Comparison of ENCODE assay signal across 12 cellular contexts in the genomic region with DNA sequence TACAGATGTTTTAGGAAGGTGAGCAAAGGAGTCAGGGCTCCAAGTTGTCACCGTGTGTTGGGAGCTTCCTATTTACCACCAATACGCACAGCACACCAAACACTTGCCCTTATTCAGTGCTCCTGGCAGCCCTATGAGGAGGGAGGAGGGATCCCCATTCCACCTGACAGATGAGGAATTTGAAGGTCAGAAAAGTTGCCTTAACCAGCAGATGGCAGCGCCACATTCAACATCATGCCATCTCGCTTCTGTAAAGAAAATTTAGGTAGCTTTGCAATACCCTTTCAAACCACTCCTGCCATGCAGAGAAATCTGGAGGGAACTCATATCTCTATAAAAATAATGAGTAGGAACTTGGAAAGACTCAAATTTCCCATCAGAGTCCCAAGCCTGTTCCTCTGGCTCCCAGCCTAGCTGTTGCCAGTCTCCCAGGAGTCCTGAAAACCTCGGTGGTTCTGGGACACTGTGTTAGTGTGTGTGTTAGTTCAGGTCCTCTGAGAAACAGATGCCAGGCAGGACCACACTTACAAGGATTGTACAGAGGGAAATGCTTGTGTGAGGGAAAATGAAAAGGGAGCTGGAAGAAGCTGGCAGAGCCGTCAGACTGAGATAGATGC.
DNase-seq lines count a peak whose midpoint lies in the region; TF ChIP-seq lines count a peak whose summit lies in the region.
"Had no signal": no experiment of that assay in that cellular context is flagged by ENCODE, and none has a peak within 500 bp of the region (broad histone marks: within the 10 kb centered on the region; RNA-seq: fewer than 3 reads in every experiment).

No MANE protein-coding gene starts in this region.

- DNase-seq in NCI-H2107 treated with DMSO at 0.1 percent for 48 hours (lab: John Stamatoyannopoulos, UW; ENCODE audit: unreplicated experiment) (peak; percentile 32), NCI-H2107 (lab: John Stamatoyannopoulos, UW) (no peak), LNCaP clone FGC (ENCODE audit: low read depth) (peak; percentile 54), neural progenitor cell (ENCODE audit: low spot score) (peak; percentile 20), mesenchymal stem cell (no peak), NCI-H187 treated with DMSO at 0.1 percent for 48 hours (lab: John Stamatoyannopoulos, UW) (no peak), NCI-H1092 treated with DMSO at 0.1 percent for 48 hours (lab: John Stamatoyannopoulos, UW) (no peak)
- DNase-seq: activated T-cell treated with anti-CD3 and anti-CD28 coated beads, Interleukin-2, amount 50 U/mL, for 48 hours; GF-D8; stimulated activated naive B cell treated with anti-CD40 and anti-IgM and Interleukin-4, amounts not matched to agents 10 μg/mL and 1 μg/mL and 100 μg/mL, for 72 hours had no signal

- H2AFZ ChIP-seq in neural progenitor cell (replicated peaks): no peak overlapping the region
- H2AFZ ChIP-seq in mesenchymal stem cell (ENCODE audit: low read depth, low read length): no peak overlapping the region

- TF ChIP-seq CTCF in LNCaP clone FGC (IDR thresholded peaks at IDR 0.05; ENCODE audit: control insufficient read depth, extremely low read depth, insufficient read depth) (peak; percentile 70), VCaP (conservative IDR thresholded peaks at IDR 0.05) (peak; percentile 84), neural progenitor cell (IDR thresholded peaks at IDR 0.05) (peak; percentile 43)

- no peak overlapping the region for H2BK120ac ChIP-seq in mesenchymal stem cell (ENCODE audit: low read depth, low read length)

- no peak overlapping the region for H2BK15ac ChIP-seq in mesenchymal stem cell (ENCODE audit: low read depth, poor library complexity, severe bottlenecking)

- no peaks in the 10 kb centered on the region for H3K79me2 ChIP-seq in neural progenitor cell (ENCODE audit: low read depth)

- no peaks in the 10 kb centered on the region for H4K20me1 ChIP-seq in neural progenitor cell (ENCODE audit: low read depth)

- H3K4me3 ChIP-seq in LNCaP clone FGC (ENCODE audit: low read depth, low read length) (no peak overlapping the region), neural progenitor cell (no peak overlapping the region), mesenchymal stem cell (ENCODE audit: insufficient read depth in 1 of 2, low read depth in 1 of 2, low read length in 2 of 2) (no peak overlapping the region)

- peaks cover 5% of the 10 kb centered on the region for H3K27me3 Mint-ChIP-seq in neural progenitor cell (ENCODE audit: insufficient read depth, low read depth)

- H3F3A ChIP-seq in neural progenitor cell (ENCODE audit: low read depth): no peaks in the 10 kb centered on the region

- H3K79me1 ChIP-seq in mesenchymal stem cell (replicated peaks; ENCODE audit: low read length, poor library complexity, severe bottlenecking): no peaks in the 10 kb centered on the region

- peaks cover 4% of the 10 kb centered on the region for H3K4me1 Mint-ChIP-seq in neural progenitor cell
- H3K4me1 Mint-ChIP-seq: stimulated activated naive B cell treated with anti-CD40 and anti-IgM and Interleukin-4, amounts not matched to agents 10 μg/mL and 1 μg/mL and 100 μg/mL, for 72 hours had no signal

- no peak overlapping the region for H2AK5ac ChIP-seq in mesenchymal stem cell (ENCODE audit: low read length, severe bottlenecking)

- H3K4me2 ChIP-seq in neural progenitor cell (no peak overlapping the region), mesenchymal stem cell (ENCODE audit: low read length, poor library complexity, severe bottlenecking) (no peak overlapping the region)

- no peak overlapping the region for H3K18ac ChIP-seq in mesenchymal stem cell (ENCODE audit: low read depth in 1 of 2, low read length in 2 of 2)

- H2BK5ac ChIP-seq in mesenchymal stem cell (ENCODE audit: low read depth, low read length, poor library complexity, severe bottlenecking): no peak overlapping the region

- H3K27ac ChIP-seq in VCaP (peak overlapping the region; percentile 50), neural progenitor cell (no peak overlapping the region), mesenchymal stem cell (ENCODE audit: low read length, poor library complexity, severe bottlenecking) (no peak overlapping the region)
- H3K27ac ChIP-seq: epithelial cell of prostate had no signal

- H2BK12ac ChIP-seq in mesenchymal stem cell (ENCODE audit: low read length in 2 of 2): no peak overlapping the region

- H3K27me3 ChIP-seq in neural progenitor cell: no peaks in the 10 kb centered on the region
- peaks cover 0 to 45% of the 10 kb centered on the region in 2 experiments for H3K27me3 ChIP-seq in mesenchymal stem cell (ENCODE audit: control insufficient read depth in 1 of 2, insufficient read depth in 1 of 2, low read length in 2 of 2)

- no peaks in the 10 kb centered on the region for H3K36me3 Mint-ChIP-seq in neural progenitor cell
- H3K36me3 Mint-ChIP-seq: stimulated activated naive B cell treated with anti-CD40 and anti-IgM and Interleukin-4, amounts not matched to agents 10 μg/mL and 1 μg/mL and 100 μg/mL, for 72 hours had no signal

- H3K4me1 ChIP-seq in neural progenitor cell (peaks cover 3% of the 10 kb centered on the region), mesenchymal stem cell (ENCODE audit: control insufficient read depth, insufficient read depth, low read depth, low read length) (no peaks in the 10 kb centered on the region)

- no peak overlapping the region for H3K14ac ChIP-seq in mesenchymal stem cell (ENCODE audit: low read length in 2 of 2)

- no peak overlapping the region for H3K9ac ChIP-seq in neural progenitor cell
- H3K9ac ChIP-seq in mesenchymal stem cell (ENCODE audit: low read length): no peak overlapping the region

- H4K91ac ChIP-seq in mesenchymal stem cell (ENCODE audit: low read length): no peak overlapping the region

- H3K9me3 Mint-ChIP-seq in neural progenitor cell: no peaks in the 10 kb centered on the region
- H3K9me3 Mint-ChIP-seq: stimulated activated naive B cell treated with anti-CD40 and anti-IgM and Interleukin-4, amounts not matched to agents 10 μg/mL and 1 μg/mL and 100 μg/mL, for 72 hours had no signal

- H3K36me3 ChIP-seq in neural progenitor cell (no peaks in the 10 kb centered on the region), mesenchymal stem cell (ENCODE audit: control insufficient read depth in 1 of 2, insufficient read depth in 2 of 2, low read depth in 1 of 2, low read length in 2 of 2) (no peaks in the 10 kb centered on the region)

- H3K9me3 ChIP-seq in neural progenitor cell (ENCODE audit: low read depth) (no peaks in the 10 kb centered on the region), mesenchymal stem cell (ENCODE audit: control insufficient read depth, low read length) (no peaks in the 10 kb centered on the region)

- no peak overlapping the region for H3K4ac ChIP-seq in mesenchymal stem cell (ENCODE audit: low read depth in 1 of 2, low read length in 2 of 2)

- H3K27ac Mint-ChIP-seq in neural progenitor cell: no peak overlapping the region
- H3K27ac Mint-ChIP-seq: stimulated activated naive B cell treated with anti-CD40 and anti-IgM and Interleukin-4, amounts not matched to agents 10 μg/mL and 1 μg/mL and 100 μg/mL, for 72 hours had no signal

- no peak overlapping the region for H4K8ac ChIP-seq in mesenchymal stem cell (ENCODE audit: low read length)

- WGBS in mesenchymal stem cell: 84% methylated on average over 6 of the region's 6 CpGs

- H3K4me3 Mint-ChIP-seq in neural progenitor cell: no peak overlapping the region
- H3K4me3 Mint-ChIP-seq: stimulated activated naive B cell treated with anti-CD40 and anti-IgM and Interleukin-4, amounts not matched to agents 10 μg/mL and 1 μg/mL and 100 μg/mL, for 72 hours had no signal

- H3K23ac ChIP-seq in mesenchymal stem cell (ENCODE audit: low read length in 2 of 2): no peak overlapping the region

Comparison
In these comparisons a context has a peak if more than half of its experiments do, and no peak if none do; other contexts are left out.
1. DNase-seq: peak in NCI-H2107 treated with DMSO at 0.1 percent for 48 hours (single experiment), LNCaP clone FGC (single experiment) and neural progenitor cell (single experiment); none in NCI-H2107 (single experiment), mesenchymal stem cell (single experiment), NCI-H187 treated with DMSO at 0.1 percent for 48 hours (single experiment) and NCI-H1092 treated with DMSO at 0.1 percent for 48 hours (single experiment).
2. Peak in every context shown above with its lines, with median percentiles within 50 percentile points of each other: CTCF ChIP-seq.